Comparison of ENCODE assay signal across 9 cellular contexts in the genomic region with DNA sequence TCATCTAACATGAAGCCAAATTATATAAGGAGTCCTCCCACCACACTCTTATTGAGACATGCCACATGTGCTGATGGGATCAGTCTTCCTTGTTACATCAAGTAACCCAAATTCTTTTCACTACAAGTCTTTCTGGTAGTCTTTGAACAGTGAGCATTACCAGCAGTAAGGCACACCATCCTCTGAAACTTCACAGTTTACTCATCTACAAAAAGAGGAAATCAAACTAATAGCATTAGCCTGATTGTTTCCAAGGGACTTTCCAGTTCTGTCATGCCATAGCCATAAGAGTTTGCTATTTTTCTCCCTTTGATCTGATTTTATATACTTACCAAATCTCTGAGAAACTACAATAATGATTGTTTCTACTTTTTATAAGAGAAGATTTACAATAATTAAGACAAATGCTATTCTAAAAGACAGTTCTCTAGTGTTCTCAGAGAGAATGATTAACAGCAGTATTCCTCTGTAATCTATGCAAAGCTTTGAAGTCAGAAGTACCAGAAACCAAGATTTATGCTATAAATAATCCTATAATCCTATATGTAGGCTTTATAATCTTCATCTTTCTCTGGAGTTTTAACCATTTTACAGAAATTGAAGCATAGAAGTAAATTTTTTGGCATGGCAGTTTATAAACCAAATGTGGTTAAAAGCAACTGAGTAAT.
DNase-seq lines count a peak whose midpoint lies in the region; ATAC-seq and TF ChIP-seq lines count a peak whose summit lies in the region.
"Had no signal": no experiment of that assay in that cellular context is flagged by ENCODE, and none has a peak within 500 bp of the region (broad histone marks: within the 10 kb centered on the region; RNA-seq: fewer than 3 reads in every experiment).

No MANE protein-coding gene starts in this region.

- no peak overlapping the region for H3K27ac Mint-ChIP-seq in stimulated activated naive B cell treated with anti-CD40 and anti-IgM and Interleukin-4, amounts not matched to agents 10 μg/mL and 1 μg/mL and 100 μg/mL, for 72 hours
- H3K27ac Mint-ChIP-seq: activated CD8-positive, alpha-beta memory T cell treated with anti-CD3 and anti-CD28 coated beads, Interleukin-2, amount 10 ng/mL, durations not matched to agents 7 days and 5 days had no signal

- TF ChIP-seq POLR2A in upper lobe of left lung (IDR thresholded peaks at IDR 0.05) (no peak), heart left ventricle (IDR thresholded peaks at IDR 0.05) (no peak)

- no peak overlapping the region for H3K4me3 ChIP-seq in upper lobe of left lung
- no peak overlapping the region for H3K4me3 ChIP-seq in heart left ventricle

- peaks cover 2 to 5% of the 10 kb centered on the region in 2 donors for H3K4me1 Mint-ChIP-seq in stimulated activated naive B cell treated with anti-CD40 and anti-IgM and Interleukin-4, amounts not matched to agents 10 μg/mL and 1 μg/mL and 100 μg/mL, for 72 hours
- H3K4me1 Mint-ChIP-seq: activated CD8-positive, alpha-beta memory T cell treated with anti-CD3 and anti-CD28 coated beads, Interleukin-2, amount 10 ng/mL, durations not matched to agents 7 days and 5 days had no signal

- no peaks in the 10 kb centered on the region for H3K36me3 Mint-ChIP-seq in stimulated activated naive B cell treated with anti-CD40 and anti-IgM and Interleukin-4, amounts not matched to agents 10 μg/mL and 1 μg/mL and 100 μg/mL, for 72 hours
- H3K36me3 Mint-ChIP-seq: activated CD8-positive, alpha-beta memory T cell treated with anti-CD3 and anti-CD28 coated beads, Interleukin-2, amount 10 ng/mL, durations not matched to agents 7 days and 5 days had no signal

- H3K4me1 ChIP-seq in upper lobe of left lung (no peaks in the 10 kb centered on the region), heart left ventricle (no peaks in the 10 kb centered on the region)

- H3K36me3 ChIP-seq in upper lobe of left lung = no peaks in the 10 kb centered on the region
- H3K36me3 ChIP-seq in heart left ventricle = no peaks in the 10 kb centered on the region

- intact Hi-C loops in heart left ventricle (cut with DNase I) = no loop called here

- H3K4me3 Mint-ChIP-seq in stimulated activated naive B cell treated with anti-CD40 and anti-IgM and Interleukin-4, amounts not matched to agents 10 μg/mL and 1 μg/mL and 100 μg/mL, for 72 hours = no peak overlapping the region
- H3K4me3 Mint-ChIP-seq: activated CD8-positive, alpha-beta memory T cell treated with anti-CD3 and anti-CD28 coated beads, Interleukin-2, amount 10 ng/mL, durations not matched to agents 7 days and 5 days had no signal

- no peak for TF ChIP-seq EP300 in upper lobe of left lung (IDR thresholded peaks at IDR 0.05)

- TF ChIP-seq CTCF in upper lobe of left lung (IDR thresholded peaks at IDR 0.05) = no peak
- no peak for TF ChIP-seq CTCF in heart left ventricle (IDR thresholded peaks at IDR 0.05)

- no peaks in the 10 kb centered on the region for H3K27me3 ChIP-seq in upper lobe of left lung
- no peaks in the 10 kb centered on the region for H3K27me3 ChIP-seq in heart left ventricle

- peaks cover 0 to 5% of the 10 kb centered on the region in 2 donors for H3K27me3 Mint-ChIP-seq in stimulated activated naive B cell treated with anti-CD40 and anti-IgM and Interleukin-4, amounts not matched to agents 10 μg/mL and 1 μg/mL and 100 μg/mL, for 72 hours
- H3K27me3 Mint-ChIP-seq: activated CD8-positive, alpha-beta memory T cell treated with anti-CD3 and anti-CD28 coated beads, Interleukin-2, amount 10 ng/mL, durations not matched to agents 7 days and 5 days had no signal

- no peak for DNase-seq in stimulated activated naive B cell treated with anti-CD40 and anti-IgM and Interleukin-4, amounts not matched to agents 10 μg/mL and 1 μg/mL and 100 μg/mL, for 72 hours
- DNase-seq in upper lobe of left lung = no peak
- DNase-seq in 8988T = no peak
- no peak for DNase-seq in heart left ventricle
- DNase-seq: activated CD8-positive, alpha-beta memory T cell treated with anti-CD3 and anti-CD28 coated beads, Interleukin-2, amount 10 ng/mL, durations not matched to agents 7 days and 5 days; NCI-H748 treated with DMSO at 0.1 percent for 48 hours had no signal

- H3K9me3 Mint-ChIP-seq in stimulated activated naive B cell treated with anti-CD40 and anti-IgM and Interleukin-4, amounts not matched to agents 10 μg/mL and 1 μg/mL and 100 μg/mL, for 72 hours = peaks cover 0 to 12% of the 10 kb centered on the region in 2 donors

- H3K27ac ChIP-seq in upper lobe of left lung (no peak overlapping the region), heart left ventricle (no peak overlapping the region)

- ATAC-seq in GM19043 (IDR thresholded peaks at IDR 0.05; ENCODE audit: low read depth, unreplicated experiment) (peak; percentile 99), GM21825 (IDR thresholded peaks at IDR 0.05; ENCODE audit: unreplicated experiment) (peak; percentile 99), HG03175 (IDR thresholded peaks at IDR 0.05; ENCODE audit: unreplicated experiment) (peak; percentile 99), upper lobe of left lung (ENCODE audit: low FRiP score in 2 of 2) (no peak), heart left ventricle (no peak)
- ATAC-seq in stimulated activated naive B cell treated with anti-CD40 and anti-IgM and Interleukin-4, amounts not matched to agents 10 μg/mL and 1 μg/mL and 100 μg/mL, for 72 hours (replicated peaks) = peak; percentile 93 to 100
- ATAC-seq: activated CD8-positive, alpha-beta memory T cell treated with anti-CD3 and anti-CD28 coated beads, Interleukin-2, amount 10 ng/mL, durations not matched to agents 7 days and 5 days had no signal

- H3K9me3 ChIP-seq in upper lobe of left lung (no peaks in the 10 kb centered on the region), heart left ventricle (no peaks in the 10 kb centered on the region)

Comparison
In these comparisons a context has a peak if more than half of its experiments do, and no peak if none do; other contexts are left out.
1. ATAC-seq: peak in GM19043 (single experiment), GM21825 (single experiment), HG03175 (single experiment) and stimulated activated naive B cell treated with anti-CD40 and anti-IgM and Interleukin-4, amounts not matched to agents 10 μg/mL and 1 μg/mL and 100 μg/mL, for 72 hours (2 of 2); none in upper lobe of left lung (0 of 2) and heart left ventricle (0 of 4).